ENCODE assay signal across 17 cellular contexts in the genomic region with DNA sequence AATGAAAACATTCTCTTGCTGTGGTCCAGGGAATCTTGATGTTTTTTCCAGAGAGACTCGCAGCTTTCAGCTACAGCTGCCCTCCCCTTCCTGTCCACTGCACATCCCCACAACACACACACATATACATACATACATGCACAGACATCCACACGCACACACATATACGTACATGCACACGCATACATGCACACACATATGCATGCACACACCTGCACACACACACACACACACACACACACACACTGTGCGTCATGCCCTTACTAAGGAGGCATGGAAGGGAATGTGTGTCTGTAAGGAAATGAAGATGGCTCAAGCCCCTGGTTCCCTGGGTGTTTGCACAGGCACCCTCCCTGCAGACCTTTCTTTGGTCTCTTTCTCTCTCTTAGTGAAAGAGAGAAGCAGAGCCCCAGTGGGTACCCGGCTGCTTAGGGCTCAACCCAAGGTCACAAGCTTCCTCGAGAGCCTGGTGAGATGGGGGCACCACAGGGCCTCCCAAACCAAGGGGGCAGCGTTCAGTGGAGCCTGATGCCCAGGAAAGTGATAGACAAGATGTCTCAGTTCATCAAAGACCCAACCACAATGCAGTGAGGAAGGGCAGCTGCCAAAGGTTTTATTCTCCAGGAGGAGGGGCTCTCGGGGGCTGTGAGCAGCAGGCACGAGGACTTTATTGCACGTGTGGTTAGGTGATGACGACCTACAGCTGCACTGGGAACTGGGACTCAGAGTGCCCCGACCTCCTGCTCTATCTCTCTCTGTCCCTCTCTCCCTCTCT. TPM values are rescaled to one million over a fixed set of nuclear protein-coding genes. Genes with fewer than 3 reads are reported as not detected.
DNase-seq lines count a peak whose midpoint lies in the region; ATAC-seq and TF ChIP-seq lines count a peak whose summit lies in the region.
"Had no signal": no experiment of that assay in that cellular context is flagged by ENCODE, and none has a peak within 500 bp of the region (broad histone marks: within the 10 kb centered on the region; RNA-seq: fewer than 3 reads in every experiment).

No MANE protein-coding gene starts in this region.

- H3K27ac Mint-ChIP-seq in activated naive CD4-positive, alpha-beta T cell treated with anti-CD3 and anti-CD28 coated beads, Interleukin-2, amount 10 ng/mL, durations not matched to agents 7 days and 5 days = no peak overlapping the region
- H3K27ac Mint-ChIP-seq in activated naive CD4-positive, alpha-beta T cell treated with anti-CD3 and anti-CD28 coated beads for 36 hours = no peak overlapping the region
- H3K27ac Mint-ChIP-seq: activated CD4-positive, alpha-beta T cell treated with anti-CD3 and anti-CD28 coated beads for 36 hours had no signal

- no peaks in the 10 kb centered on the region for H3K36me3 ChIP-seq in stomach
- no peaks in the 10 kb centered on the region for H3K36me3 ChIP-seq in mucosa of descending colon (ENCODE audit: low read depth)
- H3K36me3 ChIP-seq: SJSA1 had no signal

- H3K4me3 ChIP-seq in stomach (no peak overlapping the region), mucosa of descending colon (no peak overlapping the region)
- H3K4me3 ChIP-seq: SJSA1 had no signal

- H3K4me1 ChIP-seq in stomach (no peaks in the 10 kb centered on the region), mucosa of descending colon (ENCODE audit: low read depth) (no peaks in the 10 kb centered on the region)

- H3K36me3 Mint-ChIP-seq in activated naive CD4-positive, alpha-beta T cell treated with anti-CD3 and anti-CD28 coated beads, Interleukin-2, amount 10 ng/mL, durations not matched to agents 7 days and 5 days = no peaks in the 10 kb centered on the region
- H3K36me3 Mint-ChIP-seq in activated naive CD4-positive, alpha-beta T cell treated with anti-CD3 and anti-CD28 coated beads for 36 hours (ENCODE audit: low read depth) = no peaks in the 10 kb centered on the region
- H3K36me3 Mint-ChIP-seq: naive thymus-derived CD4-positive, alpha-beta T cell had no signal

- H3K4me1 Mint-ChIP-seq in activated naive CD4-positive, alpha-beta T cell treated with anti-CD3 and anti-CD28 coated beads, Interleukin-2, amount 10 ng/mL, durations not matched to agents 7 days and 5 days = no peaks in the 10 kb centered on the region
- no peaks in the 10 kb centered on the region for H3K4me1 Mint-ChIP-seq in activated naive CD4-positive, alpha-beta T cell treated with anti-CD3 and anti-CD28 coated beads for 36 hours (ENCODE audit: low read depth)
- H3K4me1 Mint-ChIP-seq: activated CD4-positive, alpha-beta T cell treated with anti-CD3 and anti-CD28 coated beads for 36 hours had no signal

- peak; percentile 18 for DNase-seq in activated naive CD4-positive, alpha-beta T cell treated with anti-CD3 and anti-CD28 coated beads, Interleukin-2, amount 10 ng/mL, durations not matched to agents 7 days and 5 days
- DNase-seq in activated naive CD4-positive, alpha-beta T cell treated with anti-CD3 and anti-CD28 coated beads for 36 hours = no peak
- DNase-seq in NAMALWA (ENCODE audit: low spot score) (peak; percentile 17), left kidney (ENCODE audit: low read depth, low spot score) (peak; percentile 50), stomach (peak; percentile 18), mucosa of descending colon (no peak), occipital lobe (lab: John Stamatoyannopoulos, UW) (no peak)
- DNase-seq: activated CD4-positive, alpha-beta T cell treated with anti-CD3 and anti-CD28 coated beads for 36 hours; activated T-cell treated with anti-CD3 and anti-CD28 coated beads, Interleukin-2, amount 50 U/mL, for 1 hour; COR-L47; Karpas-422; naive thymus-derived CD4-positive, alpha-beta T cell; NCI-H1417 treated with DMSO at 0.1 percent for 48 hours; NCI-H446 had no signal

- H3K9me3 ChIP-seq in stomach = no peaks in the 10 kb centered on the region
- no peaks in the 10 kb centered on the region for H3K9me3 ChIP-seq in mucosa of descending colon
- H3K9me3 ChIP-seq: SJSA1 had no signal

- CTCF ChIA-PET in activated naive CD4-positive, alpha-beta T cell treated with anti-CD3 and anti-CD28 coated beads, Interleukin-2, amount 10 ng/mL, durations not matched to agents 7 days and 5 days (lab: Charles Lee) = interaction anchor here (1.1 kb wide), 1 partner anchor 53 kb away, joined by 3 read pairs; no protein-coding TSS in a partner anchor
- CTCF ChIA-PET in activated naive CD4-positive, alpha-beta T cell treated with anti-CD3 and anti-CD28 coated beads for 36 hours (lab: Charles Lee) = no interaction called here

- TF ChIP-seq EP300 in stomach (IDR thresholded peaks at IDR 0.05) = no peak

- TF ChIP-seq POLR2A in stomach (IDR thresholded peaks at IDR 0.05) = no peak

- ATAC-seq in mucosa of descending colon = no peak
- no peak for ATAC-seq in HG03342 (IDR thresholded peaks at IDR 0.05; ENCODE audit: unreplicated experiment)
- ATAC-seq: activated CD4-positive, alpha-beta T cell treated with anti-CD3 and anti-CD28 coated beads for 36 hours; naive thymus-derived CD4-positive, alpha-beta T cell had no signal

- peaks cover 0 to 43% (median 0%) of the 10 kb centered on the region in 3 donors for H3K27me3 ChIP-seq in stomach
- H3K27me3 ChIP-seq: SJSA1 had no signal

- intact Hi-C loops in activated naive CD4-positive, alpha-beta T cell treated with anti-CD3 and anti-CD28 coated beads for 36 hours (cut with micrococcal nuclease) = no loop called here
- intact Hi-C loops in stomach (cut with DNase I; ENCODE audit: low total_unique reads) (no loop called here), mucosa of descending colon (cut with DNase I, micrococcal nuclease) (no loop called here)

- WGBS in stomach, 5 donors = 46 to 56% (median 52%) methylated on average over 13 of the region's 13 CpGs

- H3K4me3 Mint-ChIP-seq in activated naive CD4-positive, alpha-beta T cell treated with anti-CD3 and anti-CD28 coated beads, Interleukin-2, amount 10 ng/mL, durations not matched to agents 7 days and 5 days = no peak overlapping the region
- H3K4me3 Mint-ChIP-seq in activated naive CD4-positive, alpha-beta T cell treated with anti-CD3 and anti-CD28 coated beads for 36 hours = no peak overlapping the region
- H3K4me3 Mint-ChIP-seq: activated CD4-positive, alpha-beta T cell treated with anti-CD3 and anti-CD28 coated beads for 36 hours; naive thymus-derived CD4-positive, alpha-beta T cell had no signal

- peaks cover 19% of the 10 kb centered on the region for H3K27me3 Mint-ChIP-seq in activated naive CD4-positive, alpha-beta T cell treated with anti-CD3 and anti-CD28 coated beads, Interleukin-2, amount 10 ng/mL, durations not matched to agents 7 days and 5 days
- no peaks in the 10 kb centered on the region for H3K27me3 Mint-ChIP-seq in activated naive CD4-positive, alpha-beta T cell treated with anti-CD3 and anti-CD28 coated beads for 36 hours (ENCODE audit: low read depth)
- H3K27me3 Mint-ChIP-seq: activated CD4-positive, alpha-beta T cell treated with anti-CD3 and anti-CD28 coated beads for 36 hours had no signal

- no peaks in the 10 kb centered on the region for H3K9me3 Mint-ChIP-seq in activated naive CD4-positive, alpha-beta T cell treated with anti-CD3 and anti-CD28 coated beads, Interleukin-2, amount 10 ng/mL, durations not matched to agents 7 days and 5 days
- no peaks in the 10 kb centered on the region for H3K9me3 Mint-ChIP-seq in activated naive CD4-positive, alpha-beta T cell treated with anti-CD3 and anti-CD28 coated beads for 36 hours
- H3K9me3 Mint-ChIP-seq: naive thymus-derived CD4-positive, alpha-beta T cell had no signal

- TF ChIP-seq CTCF in stomach (IDR thresholded peaks at IDR 0.05) = no peak
- TF ChIP-seq CTCF in mucosa of descending colon (IDR thresholded peaks at IDR 0.05) = no peak

- H3K27ac ChIP-seq in stomach = no peak overlapping the region
- H3K27ac ChIP-seq: SJSA1 had no signal

RNA-seq across cellular contexts. Expression of gene TNFRSF13B, which starts 33.2 kb away (rescaled TPM):
- not detected for total RNA-seq in activated naive CD4-positive, alpha-beta T cell treated with anti-CD3 and anti-CD28 coated beads for 36 hours
- total RNA-seq in stomach (under 1 TPM in 1 of 5 donors, not detected in 4; 0.37 TPM), mucosa of descending colon (1 to 10 TPM in 1 of 3 donors, under 1 TPM in 2; 0.38 to 1.4 (median 0.98) TPM), occipital lobe (not detected)
- polyA plus RNA-seq in stomach = 1 to 10 TPM in 2 of 3 donors, under 1 TPM in 1; 0.25 to 1.8 (median 1.8) TPM
- total RNA-seq: activated CD4-positive, alpha-beta T cell treated with anti-CD3 and anti-CD28 coated beads for 36 hours; fibroblast of villous mesenchyme; SJSA1 had no signal

Comparison
In these comparisons a context has a peak if more than half of its experiments do, and no peak if none do; other contexts are left out.
1. DNase-seq: peak in activated naive CD4-positive, alpha-beta T cell treated with anti-CD3 and anti-CD28 coated beads, Interleukin-2, amount 10 ng/mL, durations not matched to agents 7 days and 5 days (single experiment), NAMALWA (single experiment), left kidney (single experiment) and stomach (single experiment); none in activated naive CD4-positive, alpha-beta T cell treated with anti-CD3 and anti-CD28 coated beads for 36 hours (single experiment), mucosa of descending colon (0 of 3) and occipital lobe (single experiment).